Comparison of ENCODE assay signal across 8 cellular contexts in genomic region chr21:43728467-43729390, GRCh38. TPM values are rescaled to one million over a fixed set of nuclear protein-coding genes. Genes with fewer than 3 reads are reported as not detected.
DNase-seq lines count a peak whose midpoint lies in the region; ATAC-seq and TF ChIP-seq lines count a peak whose summit lies in the region.

No MANE protein-coding gene starts in this region.

- peaks cover 3% of the 10 kb centered on the region for H3K36me3 ChIP-seq in iPS-15b (ENCODE audit: control insufficient read depth, insufficient read depth, low read length)
- no peaks in the 10 kb centered on the region for H3K36me3 ChIP-seq in gastrocnemius medialis

- intact Hi-C loops in MCF 10A (cut with micrococcal nuclease) (loop anchor here (2.0 kb wide), 2 partner anchors 16 to 68 kb away; no protein-coding TSS in a partner anchor), gastrocnemius medialis (cut with DNase I; ENCODE audit: low total_unique reads) (no loop called here)

- in situ Hi-C loops in GM13976 (cut with MboI; ENCODE audit: low sequenced_read_pairs, unreplicated experiment) = no loop called here
- in situ Hi-C loops in gastrocnemius medialis (cut with MboI; ENCODE audit: low sequenced_read_pairs in 4 of 4) = loop anchor here in 1 of 4 donors (10.0 kb wide), 1 partner anchor 46 kb away; the partner anchor contains the start of gene CSTB

- peak; percentile 62 to 65 for TF ChIP-seq POLR2A in gastrocnemius medialis (IDR thresholded peaks at IDR 0.05)

- no peaks in the 10 kb centered on the region for H3K9me3 Mint-ChIP-seq in MCF 10A (ENCODE audit: unreplicated experiment)

- H3K4me3 ChIP-seq in iPS-15b (ENCODE audit: low read depth, low read length) = peak overlapping the region; percentile 85
- peak overlapping the region; percentile 44 to 62 (median 58) for H3K4me3 ChIP-seq in gastrocnemius medialis

- CTCF ChIA-PET in MCF 10A (lab: Yijun Ruan, JAX) = interaction anchor here (0.6 to 1.4 kb wide), 3 partner anchors 15 to 94 kb away, joined by 3 to 5 read pairs (median 4); no protein-coding TSS in a partner anchor

- POLR2A ChIA-PET in MCF 10A (lab: Yijun Ruan, JAX) = interaction anchor here (0.5 to 4.8 kb wide), 19 partner anchors 9 to 140 kb away, joined by 3 to 37 read pairs (median 6); partner anchors contain the start of genes HSF2BP, RRP1 and RRP1B

- peak; percentile 66 for ATAC-seq in HG02763 (IDR thresholded peaks at IDR 0.05; ENCODE audit: unreplicated experiment)
- ATAC-seq in gastrocnemius medialis = peak; percentile 76

- no peaks in the 10 kb centered on the region for H3K9me3 ChIP-seq in iPS-15b (ENCODE audit: control insufficient read depth, insufficient read depth, low read length)
- H3K9me3 ChIP-seq in gastrocnemius medialis = no peaks in the 10 kb centered on the region

- peak; percentile 17 for TF ChIP-seq CTCF in GM13976 (IDR thresholded peaks at IDR 0.05; ENCODE audit: borderline replicate concordance, control extremely low read depth, extremely low read depth, insufficient read depth, missing control alignments)
- no peak for TF ChIP-seq CTCF in VCaP (conservative IDR thresholded peaks at IDR 0.05)
- TF ChIP-seq CTCF in MCF 10A (IDR thresholded peaks at IDR 0.05; ENCODE audit: unreplicated experiment) = no peak
- TF ChIP-seq CTCF in gastrocnemius medialis (IDR thresholded peaks at IDR 0.05 in 4 of 5, conservative IDR thresholded peaks at IDR 0.05 in 1 of 5) = peak in 2 of 5 experiments; percentile 43 to 51

- peak overlapping the region; percentile 73; the same call in 1 of the 2 replicates for H3K27ac ChIP-seq in VCaP
- H3K27ac ChIP-seq in gastrocnemius medialis = peak overlapping the region; percentile 73 to 79 (median 78)

- H3K4me1 Mint-ChIP-seq in MCF 10A (ENCODE audit: insufficient read depth, unreplicated experiment) = peaks cover 58% of the 10 kb centered on the region

- H3K9ac ChIP-seq in iPS-15b (ENCODE audit: low read depth, low read length) = peak overlapping the region; percentile 85

- peaks cover 63% of the 10 kb centered on the region for H3K36me3 Mint-ChIP-seq in MCF 10A (ENCODE audit: insufficient read depth, unreplicated experiment)

- H3K27me3 ChIP-seq in iPS-15b (ENCODE audit: control insufficient read depth, insufficient read depth, low read length) = no peaks in the 10 kb centered on the region
- H3K27me3 ChIP-seq in gastrocnemius medialis = no peaks in the 10 kb centered on the region

- no peaks in the 10 kb centered on the region for H3K27me3 Mint-ChIP-seq in MCF 10A (ENCODE audit: insufficient read depth, unreplicated experiment)

- peak overlapping the region; percentile 86 for H3K27ac Mint-ChIP-seq in MCF 10A (ENCODE audit: low read depth, unreplicated experiment)

- no TSS peak for BruUV-seq in MCF 10A (replicated peaks; lab: Mats Ljungman, UMichigan)

- peak; percentile 90 for DNase-seq in GM13976 (ENCODE audit: low spot score)
- DNase-seq in NCI-H1694 treated with DMSO at 0.1 percent for 48 hours (lab: John Stamatoyannopoulos, UW) = peak; percentile 69
- DNase-seq in MCF 10A (ENCODE audit: unreplicated experiment) = peak; percentile 94
- peak; percentile 83 to 87 for DNase-seq in gastrocnemius medialis
- DNase-seq in NCI-H345 treated with DMSO at 0.1 percent for 48 hours (lab: John Stamatoyannopoulos, UW; ENCODE audit: unreplicated experiment) = no peak

- peak overlapping the region; percentile 69 for H3K4me3 Mint-ChIP-seq in MCF 10A (ENCODE audit: unreplicated experiment)

- no peaks in the 10 kb centered on the region for H3K4me1 ChIP-seq in iPS-15b (ENCODE audit: control insufficient read depth, insufficient read depth, low read length)
- peaks cover 50 to 55% of the 10 kb centered on the region in 2 donors for H3K4me1 ChIP-seq in gastrocnemius medialis

RNA-seq across cellular contexts. Expression of gene PDXK, which starts 9.8 kb away (rescaled TPM):
- total RNA-seq in MCF 10A (2022) (194 and 210 TPM in 2 replicates), gastrocnemius medialis (10 to 100 TPM; 12.4 to 39.2 (median 21.9) TPM)

RNA-seq across cellular contexts. Expression of gene CSTB, which starts 47.4 kb away (rescaled TPM):
- total RNA-seq in MCF 10A (2022) (60.5 and 75.0 TPM in 2 replicates), gastrocnemius medialis (1 to 10 TPM; 1.3 to 5.9 (median 5.2) TPM)
